Comparison of ENCODE assay signal across 13 cellular contexts in genomic region chr19:10642473-10642872, GRCh38. TPM values are rescaled to one million over a fixed set of nuclear protein-coding genes. Genes with fewer than 3 reads are reported as not detected.
DNase-seq lines count a peak whose midpoint lies in the region; ATAC-seq, FAIRE-seq and TF ChIP-seq lines count a peak whose summit lies in the region.
"Had no signal": no experiment of that assay in that cellular context is flagged by ENCODE, and none has a peak within 500 bp of the region (broad histone marks: within the 10 kb centered on the region; RNA-seq: fewer than 3 reads in every experiment).

No MANE protein-coding gene starts in this region.

- peak overlapping the region; percentile 55 for H3K4me3 Mint-ChIP-seq in nephron progenitor cell
- H3K4me3 Mint-ChIP-seq: HFFc6 had no signal

- TF ChIP-seq RAD21 in HepG2 (CRISPR knock-in tag; IDR thresholded peaks at IDR 0.05), result no peak

- no peaks in the 10 kb centered on the region for H3K9me3 ChIP-seq in HepG2 (ENCODE audit: low read length)
- no peaks in the 10 kb centered on the region for H3K9me3 ChIP-seq in right lobe of liver
- H3K9me3 ChIP-seq in right atrium auricular region, result no peaks in the 10 kb centered on the region
- H3K9me3 ChIP-seq: thoracic aorta had no signal

- 62% methylated on average over 12 of the region's 12 CpGs for WGBS in HepG2 (ENCODE audit: low lambda C conversion rate)
- 62% methylated on average over 7 of the region's 12 CpGs for WGBS in right lobe of liver (ENCODE audit: insufficient coverage, low coverage, low lambda C conversion rate, missing lambda C conversion rate)

- TF ChIP-seq CTCF in HepG2 (CRISPR knock-in tag; IDR thresholded peaks at IDR 0.05) (no peak), right lobe of liver (IDR thresholded peaks at IDR 0.05) (no peak), nephron progenitor cell (IDR thresholded peaks at IDR 0.05) (no peak), right atrium auricular region (IDR thresholded peaks at IDR 0.05) (no peak)

- H3K9me3 Mint-ChIP-seq in nephron progenitor cell, result no peaks in the 10 kb centered on the region
- H3K9me3 Mint-ChIP-seq: HFFc6 had no signal

- H3K4me3 ChIP-seq in HepG2 (replicated peaks in 1 of 3; ENCODE audit: insufficient read depth in 1 of 3, low read depth in 2 of 3, low read length in 3 of 3) (no peak overlapping the region; a peak in 1 of 6 replicates), right lobe of liver (no peak overlapping the region), right atrium auricular region (no peak overlapping the region)
- H3K4me3 ChIP-seq: dorsolateral prefrontal cortex, thoracic aorta had no signal

- H3K4me2 ChIP-seq in HepG2 (ENCODE audit: low read depth, low read length), result peak overlapping the region; percentile 47; the same call in 1 of the 2 replicates

- peaks cover 23% of the 10 kb centered on the region for H3K36me3 Mint-ChIP-seq in nephron progenitor cell (ENCODE audit: low read depth)

- intact Hi-C loops in HepG2 (cut with micrococcal nuclease; ENCODE audit: unreplicated experiment), result no loop called here
- intact Hi-C loops in right lobe of liver (cut with DNase I), result loop anchor here (2.0 to 5.0 kb wide), 2 partner anchors 60 to 62 kb away; no protein-coding TSS in a partner anchor

- ATAC-seq in HepG2 (no peak), right lobe of liver (no peak), HG02798 (IDR thresholded peaks at IDR 0.05; ENCODE audit: poor library complexity, unreplicated experiment) (no peak)

- H3K27me3 ChIP-seq in HepG2 (ENCODE audit: control insufficient read depth in 1 of 2, insufficient read depth in 2 of 2, low read length in 2 of 2) (no peaks in the 10 kb centered on the region), right lobe of liver (no peaks in the 10 kb centered on the region), right atrium auricular region (no peaks in the 10 kb centered on the region)
- H3K27me3 ChIP-seq: dorsolateral prefrontal cortex had no signal

- H3K79me2 ChIP-seq in HepG2 (ENCODE audit: insufficient read depth, low read length), result no peaks in the 10 kb centered on the region

- no peak overlapping the region for H3K9ac ChIP-seq in HepG2 (ENCODE audit: insufficient read depth, low read depth, low read length)

- H4K20me1 ChIP-seq in HepG2 (ENCODE audit: insufficient read depth, low read length), result no peaks in the 10 kb centered on the region

- POLR2A ChIA-PET in HepG2 (lab: Yijun Ruan, JAX), result interaction anchor here (1.4 to 2.0 kb wide), 2 partner anchors 11 to 59 kb away, joined by 5 read pairs; partner anchors contain the start of gene QTRT1

- H3K27me3 Mint-ChIP-seq in nephron progenitor cell (ENCODE audit: low read depth, poor library complexity), result peaks cover 7% of the 10 kb centered on the region

- H3K27ac ChIP-seq in HepG2 (ENCODE audit: extremely low read length, insufficient read depth, low read length) (no peak overlapping the region), right lobe of liver (no peak overlapping the region), caudate nucleus (ENCODE audit: low read depth, low read length) (peak overlapping the region; percentile 26), right atrium auricular region (no peak overlapping the region)
- H3K27ac ChIP-seq: thoracic aorta had no signal

- H3K36me3 ChIP-seq in HepG2 (replicated peaks in 1 of 2; ENCODE audit: control insufficient read depth in 1 of 2, insufficient read depth in 2 of 2, low read length in 2 of 2) (no peaks in the 10 kb centered on the region), right lobe of liver (peaks cover 0 to 15% (median 0%) of the 10 kb centered on the region in 4 donors), right atrium auricular region (peaks cover 33% of the 10 kb centered on the region)

- TF ChIP-seq EP300 in HepG2 (IDR thresholded peaks at IDR 0.05; ENCODE audit: low read depth in 2 of 2, low read length in 2 of 2) (no peak), HepG2 (CRISPR knock-in tag; IDR thresholded peaks at IDR 0.05; ENCODE audit: borderline replicate concordance) (no peak)

- H3K27ac Mint-ChIP-seq in nephron progenitor cell, result peak overlapping the region; percentile 91

- in situ Hi-C loops in HepG2 (cut with HindIII; ENCODE audit: extremely low pct_ligation_motif_present, low pct_unique_long_range_greater_than_20kb), result loop anchor here (5.0 kb wide), 1 partner anchor 60 kb away; no protein-coding TSS in a partner anchor

- peaks cover 57% of the 10 kb centered on the region for H3K4me1 Mint-ChIP-seq in nephron progenitor cell

- H3K4me1 ChIP-seq in HepG2 (ENCODE audit: insufficient read depth, low read length) (peaks cover 97% of the 10 kb centered on the region), right lobe of liver (peaks cover 0 to 7% (median 0%) of the 10 kb centered on the region in 4 donors), right atrium auricular region (peaks cover 0 to 39% of the 10 kb centered on the region in 2 donors)

- CTCF ChIA-PET in HepG2 (lab: Yijun Ruan, JAX; ENCODE audit: low intra/inter-chr PET ratio, low total read pairs), result interaction anchor here (3.8 kb wide), 1 partner anchor 62 kb away, joined by 69 read pairs; no protein-coding TSS in a partner anchor

- TF ChIP-seq POLR2A in HepG2 (IDR thresholded peaks at IDR 0.05; ENCODE audit: insufficient read depth in 1 of 2, low read depth in 2 of 2, low read length in 2 of 2) (no peak), right lobe of liver (IDR thresholded peaks at IDR 0.05) (no peak)

- no peak overlapping the region for H2AFZ ChIP-seq in HepG2 (ENCODE audit: low read length)

- DNase-seq in HepG2 (ENCODE audit: low spot score) (no peak), right lobe of liver (no peak), caudate nucleus (lab: John Stamatoyannopoulos, UW) (peak in 3 of 61 donors; percentile 5 to 29 (median 8)), nephron progenitor cell (peak; percentile 46), right atrium auricular region (ENCODE audit: low spot score) (no peak), middle frontal gyrus (ENCODE audit: extremely low spot score, low spot score) (no peak), RKO (ENCODE audit: low spot score) (no peak)
- DNase-seq: dorsolateral prefrontal cortex, HFFc6, occipital lobe had no signal

- no peak for FAIRE-seq in HepG2 (lab: Jason Lieb, UNC)
- FAIRE-seq: astrocyte had no signal

- no TSS peak for BruUV-seq in HepG2 (replicated peaks; lab: Mats Ljungman, UMichigan)

RNA-seq across cellular contexts. Expression of gene ILF3, which starts 11.7 kb away (rescaled TPM):
- total RNA-seq in HepG2 (2016; rRNA removed; fragmentation: Illumina TruSeq; extraction: Trizol) (120 and 127 TPM in 2 replicates), right lobe of liver (10 to 100 TPM; 40.0 to 82.3 (median 54.8) TPM), right atrium auricular region (10 to 100 TPM; 59.2 to 75.1 TPM)
- 19.6 and 21.2 TPM in 2 replicates for total RNA-seq in HepG2 (2016; cell fraction: cytosol; rRNA removed; fragmentation: Illumina TruSeq; extraction: Trizol; ENCODE audit: low read depth)
- 113 and 122 TPM in 2 replicates for total RNA-seq in HepG2 (2016; cell fraction: insoluble cytoplasmic fraction; rRNA removed; fragmentation: Illumina TruSeq; extraction: Trizol)
- total RNA-seq in HepG2 (2016; cell fraction: membrane; rRNA removed; fragmentation: Illumina TruSeq; extraction: Trizol), result 63.1 and 64.0 TPM in 2 replicates
- total RNA-seq in HepG2 (2016; cell fraction: nucleus; rRNA removed; fragmentation: Illumina TruSeq; extraction: Trizol), result 133 and 160 TPM in 2 replicates
- 173 and 195 TPM in 2 replicates for polyA plus RNA-seq in HepG2 (2011; rRNA removed)
- 59.6 and 75.2 TPM in 2 replicates for polyA plus RNA-seq in HepG2 (2011; cell fraction: cytosol; rRNA removed)
- 588 and 668 TPM in 2 replicates for polyA plus RNA-seq in HepG2 (2011; cell fraction: nucleus; rRNA removed)
- polyA plus RNA-seq in HepG2 (2012), result 153 and 159 TPM in 2 replicates
- polyA plus RNA-seq in HepG2 (2016; cell fraction: cytosol; fragmentation: Illumina TruSeq; extraction: Trizol; ENCODE audit: low read depth), result 18.4 and 19.6 TPM in 2 replicates
- polyA plus RNA-seq in HepG2 (2016; cell fraction: insoluble cytoplasmic fraction; fragmentation: Illumina TruSeq; extraction: Trizol; ENCODE audit: low read depth), result 178 and 216 TPM in 2 replicates
- 54.0 and 61.1 TPM in 2 replicates for polyA plus RNA-seq in HepG2 (2016; cell fraction: membrane; fragmentation: Illumina TruSeq; extraction: Trizol; ENCODE audit: low read depth)
- polyA plus RNA-seq in HepG2 (2016; cell fraction: nucleus; fragmentation: Illumina TruSeq; extraction: Trizol; ENCODE audit: insufficient read depth, low read depth), result 615 and 640 TPM in 2 replicates
- 139 and 144 TPM in 2 replicates for polyA minus RNA-seq in HepG2 (2011; rRNA and poly(A)+ RNA removed; ENCODE audit: low replicate concordance)
- 65.3 and 73.2 TPM in 2 replicates for polyA minus RNA-seq in HepG2 (2011; cell fraction: cytosol; rRNA and poly(A)+ RNA removed)
- 154 and 157 TPM in 2 replicates for polyA minus RNA-seq in HepG2 (2011; cell fraction: nucleus; rRNA and poly(A)+ RNA removed)

RNA-seq across cellular contexts. Expression of gene SLC44A2, which starts 17.1 kb away (rescaled TPM):
- total RNA-seq in HepG2 (2016; rRNA removed; fragmentation: Illumina TruSeq; extraction: Trizol), result 2.3 and 2.4 TPM in 2 replicates
- 1.2 and 2.2 TPM in 2 replicates for total RNA-seq in HepG2 (2016; cell fraction: cytosol; rRNA removed; fragmentation: Illumina TruSeq; extraction: Trizol; ENCODE audit: low read depth)
- 1.5 and 2.5 TPM in 2 replicates for total RNA-seq in HepG2 (2016; cell fraction: insoluble cytoplasmic fraction; rRNA removed; fragmentation: Illumina TruSeq; extraction: Trizol)
- total RNA-seq in HepG2 (2016; cell fraction: membrane; rRNA removed; fragmentation: Illumina TruSeq; extraction: Trizol), result 3.0 and 3.4 TPM in 2 replicates
- 3.2 and 3.4 TPM in 2 replicates for total RNA-seq in HepG2 (2016; cell fraction: nucleus; rRNA removed; fragmentation: Illumina TruSeq; extraction: Trizol)
- 5.6 and 7.2 TPM in 2 replicates for polyA plus RNA-seq in HepG2 (2011; rRNA removed)
- 5.4 and 5.7 TPM in 2 replicates for polyA plus RNA-seq in HepG2 (2011; cell fraction: cytosol; rRNA removed)
- polyA plus RNA-seq in HepG2 (2011; cell fraction: nucleus; rRNA removed), result 11.3 and 11.8 TPM in 2 replicates
- 5.9 and 8.2 TPM in 2 replicates for polyA plus RNA-seq in HepG2 (2012)
- 2.5 and 2.6 TPM in 2 replicates for polyA plus RNA-seq in HepG2 (2016; cell fraction: cytosol; fragmentation: Illumina TruSeq; extraction: Trizol; ENCODE audit: low read depth)
- 1.9 and 2.2 TPM in 2 replicates for polyA plus RNA-seq in HepG2 (2016; cell fraction: insoluble cytoplasmic fraction; fragmentation: Illumina TruSeq; extraction: Trizol; ENCODE audit: low read depth)
- 4.7 and 5.1 TPM in 2 replicates for polyA plus RNA-seq in HepG2 (2016; cell fraction: membrane; fragmentation: Illumina TruSeq; extraction: Trizol; ENCODE audit: low read depth)
- polyA plus RNA-seq in HepG2 (2016; cell fraction: nucleus; fragmentation: Illumina TruSeq; extraction: Trizol; ENCODE audit: insufficient read depth, low read depth), result 8.1 and 8.5 TPM in 2 replicates
- polyA minus RNA-seq in HepG2 (2011; rRNA and poly(A)+ RNA removed; ENCODE audit: low replicate concordance), result 13.9 and 134 TPM in 2 replicates
- 5.3 and 8.4 TPM in 2 replicates for polyA minus RNA-seq in HepG2 (2011; cell fraction: cytosol; rRNA and poly(A)+ RNA removed)
- polyA minus RNA-seq in HepG2 (2011; cell fraction: nucleus; rRNA and poly(A)+ RNA removed), result 5.4 and 9.6 TPM in 2 replicates
- 10 to 100 TPM; 11.7 to 18.5 (median 15.6) TPM for total RNA-seq in right lobe of liver
- total RNA-seq in right atrium auricular region, result 10 to 100 TPM; 91.3 to 96.2 TPM

RNA-seq across cellular contexts. Expression of gene AP1M2, which starts 55.4 kb away (rescaled TPM):
- total RNA-seq in HepG2 (2016; rRNA removed; fragmentation: Illumina TruSeq; extraction: Trizol) (76.8 and 82.9 TPM in 2 replicates), right lobe of liver (1 to 10 TPM in 2 of 6 experiments, under 1 TPM in 4; 0.35 to 2.5 (median 0.75) TPM), right atrium auricular region (1 to 10 TPM in 1 of 2 donors, not detected in 1; 4.8 TPM)
- total RNA-seq in HepG2 (2016; cell fraction: cytosol; rRNA removed; fragmentation: Illumina TruSeq; extraction: Trizol; ENCODE audit: low read depth), result 118 and 125 TPM in 2 replicates
- 76.9 and 81.0 TPM in 2 replicates for total RNA-seq in HepG2 (2016; cell fraction: insoluble cytoplasmic fraction; rRNA removed; fragmentation: Illumina TruSeq; extraction: Trizol)
- total RNA-seq in HepG2 (2016; cell fraction: membrane; rRNA removed; fragmentation: Illumina TruSeq; extraction: Trizol), result 155 and 171 TPM in 2 replicates
- total RNA-seq in HepG2 (2016; cell fraction: nucleus; rRNA removed; fragmentation: Illumina TruSeq; extraction: Trizol), result 20.9 and 33.5 TPM in 2 replicates
- 6.3 and 11.0 TPM in 2 replicates for polyA plus RNA-seq in HepG2 (2011; rRNA removed)
- polyA plus RNA-seq in HepG2 (2011; cell fraction: cytosol; rRNA removed), result 9.9 and 10.4 TPM in 2 replicates
- 5.0 and 7.5 TPM in 2 replicates for polyA plus RNA-seq in HepG2 (2011; cell fraction: nucleus; rRNA removed)
- polyA plus RNA-seq in HepG2 (2012), result 15.7 and 24.8 TPM in 2 replicates
- 112 and 122 TPM in 2 replicates for polyA plus RNA-seq in HepG2 (2016; cell fraction: cytosol; fragmentation: Illumina TruSeq; extraction: Trizol; ENCODE audit: low read depth)
- 68.0 and 75.6 TPM in 2 replicates for polyA plus RNA-seq in HepG2 (2016; cell fraction: insoluble cytoplasmic fraction; fragmentation: Illumina TruSeq; extraction: Trizol; ENCODE audit: low read depth)
- polyA plus RNA-seq in HepG2 (2016; cell fraction: membrane; fragmentation: Illumina TruSeq; extraction: Trizol; ENCODE audit: low read depth), result 140 and 148 TPM in 2 replicates
- 52.2 and 56.2 TPM in 2 replicates for polyA plus RNA-seq in HepG2 (2016; cell fraction: nucleus; fragmentation: Illumina TruSeq; extraction: Trizol; ENCODE audit: insufficient read depth, low read depth)
- 5.0 and 16.3 TPM in 2 replicates for polyA minus RNA-seq in HepG2 (2011; rRNA and poly(A)+ RNA removed; ENCODE audit: low replicate concordance)
- polyA minus RNA-seq in HepG2 (2011; cell fraction: cytosol; rRNA and poly(A)+ RNA removed), result 3.0 and 5.1 TPM in 2 replicates
- polyA minus RNA-seq in HepG2 (2011; cell fraction: nucleus; rRNA and poly(A)+ RNA removed), result 1.2 and 3.2 TPM in 2 replicates
- total RNA-seq: occipital lobe had no signal

RNA-seq across cellular contexts. Expression of gene QTRT1, which starts 58.8 kb away (rescaled TPM):
- total RNA-seq in HepG2 (2016; rRNA removed; fragmentation: Illumina TruSeq; extraction: Trizol) (33.0 and 38.6 TPM in 2 replicates), right lobe of liver (10 to 100 TPM; 19.0 to 30.2 (median 26.8) TPM), right atrium auricular region (10 to 100 TPM; 15.2 to 15.8 TPM)
- 19.1 and 20.1 TPM in 2 replicates for total RNA-seq in HepG2 (2016; cell fraction: cytosol; rRNA removed; fragmentation: Illumina TruSeq; extraction: Trizol; ENCODE audit: low read depth)
- total RNA-seq in HepG2 (2016; cell fraction: insoluble cytoplasmic fraction; rRNA removed; fragmentation: Illumina TruSeq; extraction: Trizol), result 36.0 and 39.4 TPM in 2 replicates
- total RNA-seq in HepG2 (2016; cell fraction: membrane; rRNA removed; fragmentation: Illumina TruSeq; extraction: Trizol), result 12.2 and 12.9 TPM in 2 replicates
- 31.9 and 35.0 TPM in 2 replicates for total RNA-seq in HepG2 (2016; cell fraction: nucleus; rRNA removed; fragmentation: Illumina TruSeq; extraction: Trizol)
- polyA plus RNA-seq in HepG2 (2011; rRNA removed), result 41.6 and 55.6 TPM in 2 replicates
- polyA plus RNA-seq in HepG2 (2011; cell fraction: cytosol; rRNA removed), result 25.8 and 39.0 TPM in 2 replicates
- 270 and 290 TPM in 2 replicates for polyA plus RNA-seq in HepG2 (2011; cell fraction: nucleus; rRNA removed)
- polyA plus RNA-seq in HepG2 (2012), result 27.7 and 35.3 TPM in 2 replicates
- 11.2 and 12.9 TPM in 2 replicates for polyA plus RNA-seq in HepG2 (2016; cell fraction: cytosol; fragmentation: Illumina TruSeq; extraction: Trizol; ENCODE audit: low read depth)
- polyA plus RNA-seq in HepG2 (2016; cell fraction: insoluble cytoplasmic fraction; fragmentation: Illumina TruSeq; extraction: Trizol; ENCODE audit: low read depth), result 38.0 and 39.9 TPM in 2 replicates
- polyA plus RNA-seq in HepG2 (2016; cell fraction: membrane; fragmentation: Illumina TruSeq; extraction: Trizol; ENCODE audit: low read depth), result 12.7 and 13.2 TPM in 2 replicates
- polyA plus RNA-seq in HepG2 (2016; cell fraction: nucleus; fragmentation: Illumina TruSeq; extraction: Trizol; ENCODE audit: insufficient read depth, low read depth), result 92.8 and 94.8 TPM in 2 replicates
- 26.7 and 36.3 TPM in 2 replicates for polyA minus RNA-seq in HepG2 (2011; rRNA and poly(A)+ RNA removed; ENCODE audit: low replicate concordance)
- 8.2 and 12.2 TPM in 2 replicates for polyA minus RNA-seq in HepG2 (2011; cell fraction: cytosol; rRNA and poly(A)+ RNA removed)
- 15.5 and 18.7 TPM in 2 replicates for polyA minus RNA-seq in HepG2 (2011; cell fraction: nucleus; rRNA and poly(A)+ RNA removed)

Comparison
In these comparisons a context has a peak if more than half of its experiments do, and no peak if none do; other contexts are left out.
1. RNA of gene SLC44A2, which starts 17.1 kb away (total RNA-seq): 91.3 to 96.2 TPM in right atrium auricular region; 11.7 to 18.5 TPM in right lobe of liver and 1.2 to 3.4 TPM in HepG2; every median in the first group is over 4 times any median in the second.